ENCODE assay signal across 14 cellular contexts in the genomic region with DNA sequence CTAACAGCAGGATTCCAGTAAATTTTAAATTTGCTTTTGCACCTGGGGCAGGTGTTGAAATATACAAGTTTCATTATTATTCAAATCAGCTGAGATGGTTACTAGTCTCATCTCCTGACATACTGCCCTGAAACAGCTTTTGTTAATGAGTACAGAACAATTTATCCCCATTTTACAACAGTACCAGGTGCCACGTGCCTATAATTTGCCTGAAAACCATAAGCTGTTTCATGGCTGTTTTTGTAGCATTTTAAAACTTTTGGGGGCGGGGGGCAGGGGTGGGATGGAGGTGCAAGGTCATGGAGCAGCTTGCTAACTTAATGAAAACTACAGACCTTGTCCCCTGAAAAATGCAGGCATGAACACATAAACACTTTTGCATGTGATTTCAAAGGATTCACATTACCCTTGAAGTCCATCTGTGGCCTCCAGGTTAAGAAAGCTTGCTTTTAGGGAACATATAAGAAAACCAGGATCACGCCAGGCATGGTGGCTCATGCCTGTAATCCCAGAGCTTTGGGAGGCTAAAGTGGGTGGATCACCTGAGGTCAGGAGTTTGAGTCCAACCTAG. TPM values are rescaled to one million over a fixed set of nuclear protein-coding genes. Genes with fewer than 3 reads are reported as not detected.
DNase-seq lines count a peak whose midpoint lies in the region; ATAC-seq, FAIRE-seq and TF ChIP-seq lines count a peak whose summit lies in the region.
"Had no signal": no experiment of that assay in that cellular context is flagged by ENCODE, and none has a peak within 500 bp of the region (broad histone marks: within the 10 kb centered on the region; RNA-seq: fewer than 3 reads in every experiment).

No MANE protein-coding gene starts in this region.

- H3K36me3 ChIP-seq in GM06990 (ENCODE audit: control insufficient read depth, insufficient read depth, low read length) (no peaks in the 10 kb centered on the region), KMS-11 (ENCODE audit: insufficient read depth) (no peaks in the 10 kb centered on the region), pancreas (no peaks in the 10 kb centered on the region), gastrocnemius medialis (no peaks in the 10 kb centered on the region)
- H3K36me3 ChIP-seq: cardiac muscle cell had no signal

- peak overlapping the region; percentile 43 for H3K4me2 ChIP-seq in KMS-11

- no peak for FAIRE-seq in pancreas (lab: Jason Lieb, UNC)

- H3K4me3 ChIP-seq in GM06990 (replicated peaks; ENCODE audit: low read depth, low read length): peak overlapping the region; percentile 14
- H3K4me3 ChIP-seq in KMS-11 (IDR thresholded peaks at IDR 0.05; ENCODE audit: insufficient read depth, low read depth, low read length): no peak overlapping the region
- H3K4me3 ChIP-seq in pancreas: no peak overlapping the region
- no peak overlapping the region for H3K4me3 ChIP-seq in gastrocnemius medialis
- H3K4me3 ChIP-seq: cardiac muscle cell, skin epidermis had no signal

- no peaks in the 10 kb centered on the region for H3K9me3 ChIP-seq in pancreas
- H3K9me3 ChIP-seq in gastrocnemius medialis: no peaks in the 10 kb centered on the region

- no peaks in the 10 kb centered on the region for H3K27me3 ChIP-seq in GM06990 (replicated peaks; ENCODE audit: control insufficient read depth, insufficient read depth, low read length)
- no peaks in the 10 kb centered on the region for H3K27me3 ChIP-seq in KMS-11 (ENCODE audit: insufficient read depth, low read depth)
- no peaks in the 10 kb centered on the region for H3K27me3 ChIP-seq in pancreas
- no peaks in the 10 kb centered on the region for H3K27me3 ChIP-seq in gastrocnemius medialis
- H3K27me3 ChIP-seq: cardiac muscle cell had no signal

- H3K27ac ChIP-seq in KMS-11: peak overlapping the region; percentile 76
- no peak overlapping the region for H3K27ac ChIP-seq in pancreas
- H3K27ac ChIP-seq in gastrocnemius medialis: no peak overlapping the region
- H3K27ac ChIP-seq: cardiac muscle cell, skin epidermis had no signal

- WGBS in pancreas, 2 donors: 50 to 56% methylated on average over 3 of the region's 3 CpGs

- no peaks in the 10 kb centered on the region for H4K20me1 ChIP-seq in KMS-11 (ENCODE audit: insufficient read depth)

- intact Hi-C loops in pancreas (cut with DNase I) (no loop called here), gastrocnemius medialis (cut with DNase I; ENCODE audit: low total_unique reads) (no loop called here)

- peaks cover 89% of the 10 kb centered on the region for H3K4me1 ChIP-seq in KMS-11 (ENCODE audit: low read depth, poor library complexity, severe bottlenecking)
- no peaks in the 10 kb centered on the region for H3K4me1 ChIP-seq in pancreas
- H3K4me1 ChIP-seq in gastrocnemius medialis: no peaks in the 10 kb centered on the region

- H3K79me2 ChIP-seq in KMS-11 (ENCODE audit: insufficient read depth, low read depth): no peaks in the 10 kb centered on the region

- no peak for TF ChIP-seq CTCF in GM06990 (IDR thresholded peaks at IDR 0.05; ENCODE audit: insufficient read depth, low read length, poor library complexity, severe bottlenecking)
- TF ChIP-seq CTCF in KMS-11 (conservative IDR thresholded peaks at IDR 0.05; ENCODE audit: low read depth, low read length): no peak
- no peak for TF ChIP-seq CTCF in pancreas (IDR thresholded peaks at IDR 0.05)
- TF ChIP-seq CTCF in gastrocnemius medialis (IDR thresholded peaks at IDR 0.05 in 4 of 5, conservative IDR thresholded peaks at IDR 0.05 in 1 of 5): no peak

- ATAC-seq in GM19324 (IDR thresholded peaks at IDR 0.05; ENCODE audit: low FRiP score, unreplicated experiment): peak; percentile 43
- peak; percentile 44 for ATAC-seq in HG02852 (IDR thresholded peaks at IDR 0.05; ENCODE audit: unreplicated experiment)
- ATAC-seq in pancreas: no peak
- no peak for ATAC-seq in gastrocnemius medialis

- DNase-seq in GM06990 (ENCODE audit: extremely low read depth, insufficient read length): no peak
- DNase-seq in pancreas: no peak
- no peak for DNase-seq in gastrocnemius medialis
- DNase-seq in UCSD-AML1 (lab: John Stamatoyannopoulos, UW; ENCODE audit: unreplicated experiment): no peak
- DNase-seq in SHP77 treated with DMSO at 0.1 percent for 48 hours (lab: John Stamatoyannopoulos, UW): no peak
- DNase-seq: activated B cell treated with CpG ODN at 0.5 μM for 24 hours, KBM-7, NCI-H774 had no signal

- no peak for TF ChIP-seq POLR2A in gastrocnemius medialis (IDR thresholded peaks at IDR 0.05)

- H3K9ac ChIP-seq in KMS-11: no peak overlapping the region; the same call in 1 of the 2 replicates

- no peak overlapping the region; the same call in 1 of the 2 replicates for H2AFZ ChIP-seq in KMS-11 (ENCODE audit: low read depth)

- in situ Hi-C loops in gastrocnemius medialis (cut with MboI; ENCODE audit: low sequenced_read_pairs in 4 of 4): no loop called here

RNA-seq across cellular contexts. Expression of gene TIMD4, which starts 42.1 kb away (rescaled TPM):
- total RNA-seq in pancreas (under 1 TPM in 1 of 6 donors, not detected in 5; 0.50 TPM), gastrocnemius medialis (not detected)
- not detected for polyA plus RNA-seq in pancreas
- total RNA-seq: activated B cell treated with CpG ODN at 0.5 μM for 24 hours had no signal
- polyA plus RNA-seq: BJ, cardiac muscle cell had no signal

Comparison
In these comparisons a context has a peak if more than half of its experiments do, and no peak if none do; other contexts are left out.
1. ATAC-seq: peak in GM19324 (single experiment) and HG02852 (single experiment); none in pancreas (0 of 4) and gastrocnemius medialis (0 of 2).